17 cellular contexts compared by ENCODE assay signal in genomic region chr17:69187294-69187693, GRCh38. TPM values are rescaled to one million over a fixed set of nuclear protein-coding genes. Genes with fewer than 3 reads are reported as not detected.
DNase-seq lines count a peak whose midpoint lies in the region; ATAC-seq, FAIRE-seq and TF ChIP-seq lines count a peak whose summit lies in the region.
"Had no signal": no experiment of that assay in that cellular context is flagged by ENCODE, and none has a peak within 500 bp of the region (broad histone marks: within the 10 kb centered on the region; RNA-seq: fewer than 3 reads in every experiment).

No MANE protein-coding gene starts in this region.

- H4K20me1 ChIP-seq in K562 (replicated peaks; ENCODE audit: control insufficient read depth, insufficient read depth, low read length) (no peaks in the 10 kb centered on the region), smooth muscle cell (ENCODE audit: low read depth) (no peaks in the 10 kb centered on the region)

- H3K36me3 Mint-ChIP-seq in glutamatergic neuron (ENCODE audit: unreplicated experiment) (no peaks in the 10 kb centered on the region), mesothelial cell of epicardium (no peaks in the 10 kb centered on the region)
- no peaks in the 10 kb centered on the region for H3K36me3 Mint-ChIP-seq in activated naive CD8-positive, alpha-beta T cell treated with anti-CD3 and anti-CD28 coated beads for 36 hours

- TF ChIP-seq RAD21 in K562 (CRISPR knock-in tag; conservative IDR thresholded peaks at IDR 0.05 in 1 of 2, IDR thresholded peaks at IDR 0.05 in 1 of 2) = no peak

- H3K9ac ChIP-seq in K562 (ENCODE audit: insufficient read depth in 1 of 2, low read depth in 2 of 2, low read length in 2 of 2) (no peak overlapping the region), smooth muscle cell (ENCODE audit: low read depth) (no peak overlapping the region)

- H3K9me1 ChIP-seq in K562 (ENCODE audit: control insufficient read depth, insufficient read depth, low read length) = no peaks in the 10 kb centered on the region

- no peak for FAIRE-seq in K562 (lab: Jason Lieb, UNC)
- FAIRE-seq: GM12892, H54 had no signal

- no peaks in the 10 kb centered on the region; a peak in 1 of 5 replicates for H3K4me1 ChIP-seq in K562 (replicated peaks in 1 of 2; ENCODE audit: control insufficient read depth in 2 of 2, insufficient read depth in 2 of 2, low read length in 2 of 2)
- H3K4me1 ChIP-seq in smooth muscle cell (ENCODE audit: low read depth) = no peaks in the 10 kb centered on the region
- H3K4me1 ChIP-seq: A549, BE2C had no signal

- H3K27me3 Mint-ChIP-seq in glutamatergic neuron (ENCODE audit: unreplicated experiment) (no peaks in the 10 kb centered on the region), mesothelial cell of epicardium (ENCODE audit: low read depth) (no peaks in the 10 kb centered on the region)
- H3K27me3 Mint-ChIP-seq in activated naive CD8-positive, alpha-beta T cell treated with anti-CD3 and anti-CD28 coated beads for 36 hours = no peaks in the 10 kb centered on the region

- TF ChIP-seq CTCF in K562 (IDR thresholded peaks at IDR 0.05 in 2 of 3, conservative IDR thresholded peaks at IDR 0.05 in 1 of 3; ENCODE audit: insufficient read depth in 2 of 3, low read depth in 1 of 3, low read length in 3 of 3) = no peak
- no peak for TF ChIP-seq CTCF in glutamatergic neuron (IDR thresholded peaks at IDR 0.05; ENCODE audit: partially characterized antibody, unreplicated experiment)
- no peak for TF ChIP-seq CTCF in mesothelial cell of epicardium (IDR thresholded peaks at IDR 0.05; ENCODE audit: unreplicated experiment)
- TF ChIP-seq CTCF in smooth muscle cell (IDR thresholded peaks at IDR 0.05; ENCODE audit: borderline replicate concordance, insufficient read depth, poor library complexity, severe bottlenecking) = no peak

- no peak for TF ChIP-seq EP300 in K562 (IDR thresholded peaks at IDR 0.05; ENCODE audit: low read length)

- no peak overlapping the region for H3K4me3 ChIP-seq in K562
- H3K4me3 ChIP-seq in smooth muscle cell = no peak overlapping the region
- H3K4me3 ChIP-seq: A549 had no signal

- H3K4me2 ChIP-seq in K562 (ENCODE audit: insufficient read depth, low read length) (no peak overlapping the region), smooth muscle cell (no peak overlapping the region)
- H3K4me2 ChIP-seq: A549 had no signal

- H3K27me3 ChIP-seq in K562 (ENCODE audit: control insufficient read depth in 2 of 2, insufficient read depth in 2 of 2, low read length in 2 of 2) (no peaks in the 10 kb centered on the region), smooth muscle cell (ENCODE audit: low read depth) (no peaks in the 10 kb centered on the region)
- H3K27me3 ChIP-seq: BE2C had no signal

- intact Hi-C loops in K562 (cut with micrococcal nuclease) = no loop called here

- in situ Hi-C loops in K562 (cut with MboI) = no loop called here

- CTCF ChIA-PET in K562 (lab: Yijun Ruan, JAX; ENCODE audit: low intra/inter-chr PET ratio) = no interaction called here

- H3K9me3 ChIP-seq in K562 (replicated peaks; ENCODE audit: control insufficient read depth, insufficient read depth, low read depth, low read length) (no peaks in the 10 kb centered on the region), smooth muscle cell (replicated peaks; ENCODE audit: low read depth) (no peaks in the 10 kb centered on the region)
- H3K9me3 ChIP-seq: A549, BE2C had no signal

- H3K36me3 ChIP-seq in K562 (ENCODE audit: control insufficient read depth, insufficient read depth, low read length) (no peaks in the 10 kb centered on the region), smooth muscle cell (ENCODE audit: low read depth) (no peaks in the 10 kb centered on the region)
- H3K36me3 ChIP-seq: BE2C had no signal

- no peak for TF ChIP-seq POLR2A in K562 (conservative IDR thresholded peaks at IDR 0.05)

- H3K4me1 Mint-ChIP-seq in glutamatergic neuron (ENCODE audit: low read depth, unreplicated experiment) = peaks cover 4% of the 10 kb centered on the region
- peaks cover 14% of the 10 kb centered on the region for H3K4me1 Mint-ChIP-seq in mesothelial cell of epicardium
- no peaks in the 10 kb centered on the region for H3K4me1 Mint-ChIP-seq in activated naive CD8-positive, alpha-beta T cell treated with anti-CD3 and anti-CD28 coated beads for 36 hours
- H3K4me1 Mint-ChIP-seq: CD4-positive, alpha-beta memory T cell had no signal

- H3K79me2 ChIP-seq in K562 (ENCODE audit: control insufficient read depth, insufficient read depth, low read length) (no peaks in the 10 kb centered on the region), smooth muscle cell (ENCODE audit: low read depth) (no peaks in the 10 kb centered on the region)

- peak overlapping the region; percentile 29 for H2AFZ ChIP-seq in K562 (ENCODE audit: low read depth, low read length)
- peak overlapping the region; percentile 42 for H2AFZ ChIP-seq in smooth muscle cell (ENCODE audit: low read depth)

- ATAC-seq in K562 (no peak), HG03571 (IDR thresholded peaks at IDR 0.05; ENCODE audit: unreplicated experiment) (no peak), GM21390 (IDR thresholded peaks at IDR 0.05; ENCODE audit: unreplicated experiment) (no peak)
- ATAC-seq: A549 had no signal

- H3K27ac ChIP-seq in K562 (ENCODE audit: extremely low read depth, low read depth, low read length) = no peak overlapping the region
- H3K27ac ChIP-seq in smooth muscle cell (ENCODE audit: low read depth) = no peak overlapping the region
- H3K27ac ChIP-seq: A549, C4-2B had no signal

- H3K4me3 Mint-ChIP-seq in glutamatergic neuron (ENCODE audit: unreplicated experiment) (no peak overlapping the region), mesothelial cell of epicardium (no peak overlapping the region)
- H3K4me3 Mint-ChIP-seq in activated naive CD8-positive, alpha-beta T cell treated with anti-CD3 and anti-CD28 coated beads for 36 hours = no peak overlapping the region
- H3K4me3 Mint-ChIP-seq: CD4-positive, alpha-beta memory T cell had no signal

- DNase-seq in K562 (ENCODE audit: extremely low read depth in 1 of 4, low spot score in 3 of 4) (no peak), glutamatergic neuron (no peak), mesothelial cell of epicardium (ENCODE audit: low spot score in 2 of 2, unreplicated experiment in 2 of 2) (no peak), smooth muscle cell (lab: John Stamatoyannopoulos, UW; ENCODE audit: unreplicated experiment) (no peak)
- no peak for DNase-seq in activated naive CD8-positive, alpha-beta T cell treated with anti-CD3 and anti-CD28 coated beads for 36 hours
- DNase-seq: BE2C; CD4-positive, alpha-beta memory T cell; DND-41; GDM1; IMR-90 had no signal

- H3F3A ChIP-seq in smooth muscle cell (ENCODE audit: low read depth) = no peaks in the 10 kb centered on the region

- POLR2A ChIA-PET in K562 (lab: Yijun Ruan, JAX) = interaction anchor here (1.0 to 1.7 kb wide), 2 partner anchors 8 to 9 kb away, joined by 3 to 4 read pairs; no protein-coding TSS in a partner anchor

- H3K27ac Mint-ChIP-seq in glutamatergic neuron (ENCODE audit: unreplicated experiment) (peak overlapping the region; percentile 25), mesothelial cell of epicardium (peak overlapping the region; percentile 47)
- no peak overlapping the region for H3K27ac Mint-ChIP-seq in activated naive CD8-positive, alpha-beta T cell treated with anti-CD3 and anti-CD28 coated beads for 36 hours
- H3K27ac Mint-ChIP-seq: CD4-positive, alpha-beta memory T cell had no signal

- H3K9me3 Mint-ChIP-seq in glutamatergic neuron (ENCODE audit: unreplicated experiment) = no peaks in the 10 kb centered on the region
- no peaks in the 10 kb centered on the region for H3K9me3 Mint-ChIP-seq in mesothelial cell of epicardium
- no peaks in the 10 kb centered on the region for H3K9me3 Mint-ChIP-seq in activated naive CD8-positive, alpha-beta T cell treated with anti-CD3 and anti-CD28 coated beads for 36 hours
- H3K9me3 Mint-ChIP-seq: CD4-positive, alpha-beta memory T cell had no signal

- BruUV-seq in K562 (replicated peaks; lab: Mats Ljungman, UMichigan) = no TSS peak

RNA-seq across cellular contexts. Expression of gene ABCA10, which starts 41.3 kb away (rescaled TPM):
- 0.16 TPM in 1 of 2 replicates, not detected in the other for total RNA-seq in K562 (2011; cell fraction: chromatin; rRNA removed; ENCODE audit: low replicate concordance)
- not detected in 2 replicates for total RNA-seq in K562 (2011; cell fraction: nucleolus; rRNA removed)
- not detected in 2 replicates for total RNA-seq in K562 (2011; cell fraction: nucleoplasm; rRNA removed)
- total RNA-seq in K562 (2014; rRNA removed) (0.12 and 0.45 TPM in 2 replicates), K562 (2014; rRNA removed; fragmentation: Illumina TruSeq; extraction: Trizol) (0.15 TPM in 1 of 2 replicates, not detected in the other), K562 (2015; rRNA removed; fragmentation: Illumina TruSeq; extraction: Trizol) (not detected in 2 replicates), K562 (2021) (0.09 and 0.16 TPM in 2 replicates), glutamatergic neuron (ENCODE audit: unreplicated experiment) (4.2 TPM), mesothelial cell of epicardium (0.45 to 0.74 TPM (median 0.55 TPM) in 3 replicates), smooth muscle cell (not detected in 2 replicates)
- polyA plus RNA-seq in K562 (2011; rRNA removed) (0.03 and 0.04 TPM in 2 replicates), K562 (2014; fragmentation: Illumina TruSeq; extraction: Trizol) (0.15 TPM in 1 of 2 replicates, not detected in the other), K562 (2014; fragmentation: Nextera tagmentation; extraction: Ambion mirVana) (under 1 TPM; 0.13 to 0.17 TPM), K562 (2014; rRNA removed) (0.36 TPM in 1 of 2 replicates, not detected in the other), smooth muscle cell (not detected in 2 replicates)
- polyA plus RNA-seq in K562 (2011; cell fraction: cytosol; rRNA removed) = 0.03 and 0.04 TPM in 2 replicates
- polyA plus RNA-seq in K562 (2011; cell fraction: nucleus; rRNA removed) = 0.08 TPM in 1 of 2 replicates, not detected in the other
- polyA plus RNA-seq in K562 (2012) = 0.05 and 0.10 TPM in 2 replicates
- not detected in 2 replicates for polyA minus RNA-seq in K562 (2011; rRNA and poly(A)+ RNA removed)
- not detected in 2 replicates for polyA minus RNA-seq in K562 (2011; cell fraction: cytosol; rRNA and poly(A)+ RNA removed)
- polyA minus RNA-seq in K562 (2011; cell fraction: nucleus; rRNA and poly(A)+ RNA removed) = 0.11 TPM in 1 of 2 replicates, not detected in the other
- under 1 TPM; 0.12 to 0.41 TPM for total RNA-seq in activated naive CD8-positive, alpha-beta T cell treated with anti-CD3 and anti-CD28 coated beads for 36 hours
- polyA plus RNA-seq: CD4-positive, alpha-beta memory T cell had no signal

RNA-seq across cellular contexts. Expression of gene ABCA6, which starts 45.6 kb away (rescaled TPM):
- total RNA-seq in K562 (2011; cell fraction: chromatin; rRNA removed; ENCODE audit: low replicate concordance) = 0.37 and 1.0 TPM in 2 replicates
- total RNA-seq in K562 (2011; cell fraction: nucleolus; rRNA removed) = 0.17 and 0.39 TPM in 2 replicates
- 0.31 and 0.59 TPM in 2 replicates for total RNA-seq in K562 (2011; cell fraction: nucleoplasm; rRNA removed)
- total RNA-seq in K562 (2014; rRNA removed) (0.12 and 0.23 TPM in 2 replicates), K562 (2014; rRNA removed; fragmentation: Illumina TruSeq; extraction: Trizol) (0.22 and 0.29 TPM in 2 replicates), K562 (2015; rRNA removed; fragmentation: Illumina TruSeq; extraction: Trizol) (0.11 and 0.34 TPM in 2 replicates), K562 (2021) (0.02 and 0.73 TPM in 2 replicates), glutamatergic neuron (ENCODE audit: unreplicated experiment) (1.6 TPM), mesothelial cell of epicardium (0.11 to 0.79 TPM (median 0.42 TPM) in 3 replicates), smooth muscle cell (0.04 TPM in 1 of 2 replicates, not detected in the other)
- polyA plus RNA-seq in K562 (2011; rRNA removed) (0.15 and 0.17 TPM in 2 replicates), K562 (2014; fragmentation: Illumina TruSeq; extraction: Trizol) (0.06 and 0.12 TPM in 2 replicates), K562 (2014; fragmentation: Nextera tagmentation; extraction: Ambion mirVana) (under 1 TPM; 0.08 to 0.15 TPM), K562 (2014; rRNA removed) (0.05 and 0.13 TPM in 2 replicates), smooth muscle cell (not detected in 2 replicates)
- 0.04 and 0.09 TPM in 2 replicates for polyA plus RNA-seq in K562 (2011; cell fraction: cytosol; rRNA removed)
- polyA plus RNA-seq in K562 (2011; cell fraction: nucleus; rRNA removed) = 0.13 and 0.25 TPM in 2 replicates
- 0.14 TPM in 2 replicates for polyA plus RNA-seq in K562 (2012)
- polyA minus RNA-seq in K562 (2011; rRNA and poly(A)+ RNA removed) = 0.15 and 0.21 TPM in 2 replicates
- polyA minus RNA-seq in K562 (2011; cell fraction: cytosol; rRNA and poly(A)+ RNA removed) = not detected in 2 replicates
- 0.13 and 0.44 TPM in 2 replicates for polyA minus RNA-seq in K562 (2011; cell fraction: nucleus; rRNA and poly(A)+ RNA removed)
- total RNA-seq in activated naive CD8-positive, alpha-beta T cell treated with anti-CD3 and anti-CD28 coated beads for 36 hours = under 1 TPM; 0.10 to 0.23 TPM
- total RNA-seq: HT-29 had no signal
- polyA plus RNA-seq: CD4-positive, alpha-beta memory T cell; IMR-90 had no signal
